1 cellular context compared by ENCODE assay signal in genomic region chr19:34480971-34481821, GRCh38.
A peak's percentile ranks its signal among the peaks of the same experiment; 100 is the strongest.
TF ChIP-seq lines count a peak whose summit lies in the region.

TSS of gene WTIP (plus strand) at chr19:34481758. CDS start at chr19:34481975, 217 bp downstream.

TF ChIP-seq in HepG2, 621 proteins besides CTCF, POLR2A, EP300 and RAD21 (continued from another document and continues in another):
- 0 out of 2 replicates have a peak, but pooled peaks have one; percentile 22 for TF ChIP-seq ARID5B (CRISPR knock-in tag; IDR thresholded peaks at IDR 0.05)
- no peak for TF ChIP-seq PTBP1 (IDR thresholded peaks at IDR 0.05; ENCODE audit: low read depth, low read length, poor library complexity, severe bottlenecking)
- peak; percentile 39; the same call in 1 of the 2 replicates for TF ChIP-seq ZFP90 (CRISPR knock-in tag; IDR thresholded peaks at IDR 0.05; ENCODE audit: borderline replicate concordance)
- TF ChIP-seq ZNF740 (CRISPR knock-in tag; IDR thresholded peaks at IDR 0.05): peak; percentile 70; the same call in 1 of the 2 replicates
- 0 out of 2 replicates have a peak, but pooled peaks have one; percentile 63 for TF ChIP-seq CSRNP1 (CRISPR knock-in tag; IDR thresholded peaks at IDR 0.05)
- peak; percentile 12; the same call in 1 of the 2 replicates for TF ChIP-seq CCDC6 (CRISPR knock-in tag; IDR thresholded peaks at IDR 0.05)
- peak; percentile 52; the same call in 1 of the 2 replicates for TF ChIP-seq ZBTB38 (CRISPR knock-in tag; IDR thresholded peaks at IDR 0.05)
- TF ChIP-seq MAZ (IDR thresholded peaks at IDR 0.05; ENCODE audit: borderline replicate concordance, low read depth, low read length): peak; percentile 94; the same call in 1 of the 2 replicates
- peak; percentile 89 for TF ChIP-seq MAZ (CRISPR knock-in tag; IDR thresholded peaks at IDR 0.05; ENCODE audit: low read depth)
- no peak for TF ChIP-seq ZNF414 (CRISPR knock-in tag; IDR thresholded peaks at IDR 0.05)
- peak; percentile 97 for TF ChIP-seq TEAD3 (CRISPR knock-in tag; optimal IDR thresholded peaks at IDR 0.05; ENCODE audit: borderline replicate concordance)
- TF ChIP-seq NFYB (CRISPR knock-in tag; IDR thresholded peaks at IDR 0.05): peak; percentile 22; the same call in 1 of the 2 replicates
- TF ChIP-seq ZBTB39 (CRISPR knock-in tag; IDR thresholded peaks at IDR 0.05): no peak
- no peak for TF ChIP-seq FOXC1 (CRISPR knock-in tag; IDR thresholded peaks at IDR 0.05; ENCODE audit: borderline replicate concordance)
- TF ChIP-seq HNRNPK (IDR thresholded peaks at IDR 0.05; ENCODE audit: low read depth, low read length, poor library complexity, severe bottlenecking): peak; percentile 63
- 0 out of 2 replicates have a peak, but pooled peaks have one; percentile 24 for TF ChIP-seq ZNF614 (CRISPR knock-in tag; IDR thresholded peaks at IDR 0.05; ENCODE audit: borderline replicate concordance)
- TF ChIP-seq YY1 (IDR thresholded peaks at IDR 0.05; ENCODE audit: insufficient read depth, insufficient replicate concordance, low read depth, low read length): peak; percentile 38
- TF ChIP-seq ZHX1 (CRISPR knock-in tag; IDR thresholded peaks at IDR 0.05; ENCODE audit: low read depth): no peak
- peak; percentile 67 for TF ChIP-seq SAP130 (CRISPR knock-in tag; IDR thresholded peaks at IDR 0.05; ENCODE audit: low read depth)
- peak; percentile 31 for TF ChIP-seq HDAC2 (CRISPR knock-in tag; IDR thresholded peaks at IDR 0.05)
- 0 out of 2 replicates have a peak, but pooled peaks have one; percentile 42 for TF ChIP-seq ZSCAN20 (CRISPR knock-in tag; IDR thresholded peaks at IDR 0.05; ENCODE audit: borderline replicate concordance)
- TF ChIP-seq ZNF770 (CRISPR knock-in tag; IDR thresholded peaks at IDR 0.05): peak; percentile 47; the same call in 1 of the 2 replicates
- TF ChIP-seq ZHX2 (IDR thresholded peaks at IDR 0.05; ENCODE audit: low read depth): no peak
- 0 out of 2 replicates have a peak, but pooled peaks have one; percentile 25 for TF ChIP-seq ZHX2 (CRISPR knock-in tag; IDR thresholded peaks at IDR 0.05; ENCODE audit: borderline replicate concordance)
- peak; percentile 19; the same call in 1 of the 2 replicates for TF ChIP-seq ZIK1 (CRISPR knock-in tag; IDR thresholded peaks at IDR 0.05; ENCODE audit: borderline replicate concordance, low read depth)
- TF ChIP-seq ZNF749 (CRISPR knock-in tag; IDR thresholded peaks at IDR 0.05; ENCODE audit: borderline replicate concordance): 0 out of 2 replicates have a peak, but pooled peaks have one; percentile 16
- TF ChIP-seq ZBTB43 (CRISPR knock-in tag; conservative IDR thresholded peaks at IDR 0.05): peak; percentile 32; the same call in 1 of the 2 replicates
- no peak for TF ChIP-seq HOXA5 (CRISPR knock-in tag; IDR thresholded peaks at IDR 0.05)
- no peak for TF ChIP-seq EHMT2 (IDR thresholded peaks at IDR 0.05; ENCODE audit: borderline replicate concordance, low read depth, low read length)
- TF ChIP-seq ZNF24 (IDR thresholded peaks at IDR 0.05): no peak
- TF ChIP-seq REPIN1 (CRISPR knock-in tag; IDR thresholded peaks at IDR 0.05; ENCODE audit: borderline replicate concordance, low read depth): 0 out of 2 replicates have a peak, but pooled peaks have one; percentile 26
